ENCODE assay signal across 33 cellular contexts in genomic region chr20:7883309-7883708, GRCh38. TPM values are rescaled to one million over a fixed set of nuclear protein-coding genes. Genes with fewer than 3 reads are reported as not detected.
"Had no signal": no experiment of that assay in that cellular context is flagged by ENCODE, and none has a peak within 500 bp of the region (broad histone marks: within the 10 kb centered on the region; RNA-seq: fewer than 3 reads in every experiment).

No MANE protein-coding gene starts in this region.

- ATAC-seq: activated naive CD4-positive, alpha-beta T cell treated with anti-CD3 and anti-CD28 coated beads, Interleukin-2, amount 50 U/mL, for 72 hours; activated T-cell treated with anti-CD3 and anti-CD28 coated beads, Interleukin-2, amount 50 U/mL, for 4 hours; body of pancreas had no signal

- DNase-seq: activated CD4-positive, alpha-beta T cell treated with anti-CD3 and anti-CD28 coated beads, Interleukin-2, amount 10 ng/mL, durations not matched to agents 7 days and 5 days; activated CD4-positive, alpha-beta T cell treated with anti-CD3 and anti-CD28 coated beads, Interleukin-2, amount 50 U/mL, for 48 hours; activated CD4-positive, CD25-positive, alpha-beta regulatory T cell; activated CD8-positive, alpha-beta memory T cell treated with anti-CD3 and anti-CD28 coated beads, Interleukin-2, amount 50 U/mL, for 4 hours; activated gamma-delta T cell treated with Interleukin-2 at 50 U/mL for 16 hours; activated naive CD4-positive, alpha-beta T cell treated with anti-CD3 and anti-CD28 coated beads for 36 hours; activated T-cell treated with anti-CD3 and anti-CD28 coated beads for 4 hours; activated T-cell treated with anti-CD3 and anti-CD28 coated beads, Interleukin-2, amount 50 U/mL, for 4 hours; adrenal gland; body of pancreas; caudate nucleus; cerebellar nuclear complex; Kasumi-1; KG1; MM.1S; MV-4-11; NCI-H1105; NCI-H1417 treated with DMSO at 0.1 percent for 48 hours; NCI-H187 treated with DMSO at 0.1 percent for 48 hours; NCI-H2107; NCI-H2171; NCI-H510A; NCI-H526; PC-9; Right ventricle myocardium superior; T1000; WERI-Rb-1 had no signal

RNA-seq across cellular contexts. Expression of gene HAO1, which starts 56.9 kb away (rescaled TPM):
- total RNA-seq: activated CD4-positive, alpha-beta T cell treated with anti-CD3 and anti-CD28 coated beads, Interleukin-2, amount 10 ng/mL, durations not matched to agents 7 days and 5 days; activated naive CD4-positive, alpha-beta T cell treated with anti-CD3 and anti-CD28 coated beads for 36 hours; activated naive CD4-positive, alpha-beta T cell treated with anti-CD3 and anti-CD28 coated beads, Interleukin-2, amount 50 U/mL, for 72 hours; activated T-cell treated with anti-CD3 and anti-CD28 coated beads, Interleukin-2, amount 50 U/mL, for 4 hours; activated T-helper 1 cell treated with anti-CD3 and anti-CD28 coated beads, Interleukin-12 subunit alpha, Interleukin-12 subunit beta, Interleukin-2, Interleukin-4 antibody, amounts not matched to agents 30 ng/mL and 10 ng/mL and 1 ng/mL, durations not matched to agents 14 hours and 24 hours and 36 hours; adrenal gland; body of pancreas; bronchial epithelial cell; OCI-LY7; PC-9; Right ventricle myocardium superior; T-helper 1 cell treated with Interleukin-12 subunit alpha and Interleukin-12 subunit beta and Interleukin-4 antibody, amounts not matched to agents 30 ng/mL and 1 ng/mL, for 36 hours; T-helper 2 cell treated with Interferon-gamma antibody and Interleukin-4, amounts not matched to agents 100 ng/mL and 5 ng/mL, for 36 hours had no signal
